Comparison of ENCODE assay signal across 2 cellular contexts in genomic region chr20:20201639-20202038, GRCh38.
TF ChIP-seq lines count a peak whose summit lies in the region.

No MANE protein-coding gene starts in this region.

TF ChIP-seq in HEK293, 187 proteins besides CTCF, POLR2A, EP300 and RAD21 (continued from another document):
- TF ChIP-seq ZBTB44 (tag by site-specific recombination; IDR thresholded peaks at IDR 0.05) (no peak), ZFHX2 (tag by site-specific recombination; conservative IDR thresholded peaks at IDR 0.05) (peak; percentile 46)

TF ChIP-seq in H1, 55 proteins besides CTCF, POLR2A, EP300 and RAD21 (continued from another document):
- TF ChIP-seq SIN3A (conservative IDR thresholded peaks at IDR 0.05 in 1 of 2, IDR thresholded peaks at IDR 0.05 in 1 of 2; ENCODE audit: low read depth in 1 of 2, low read length in 2 of 2) = no peak
- TF ChIP-seq KDM1A (IDR thresholded peaks at IDR 0.05; ENCODE audit: borderline replicate concordance, low read length) = no peak
- TF ChIP-seq BRCA1 (IDR thresholded peaks at IDR 0.05; ENCODE audit: low read depth, low read length) = no peak
- TF ChIP-seq KDM5A (IDR thresholded peaks at IDR 0.05; ENCODE audit: low read length) = no peak
- TF ChIP-seq ATF3 (IDR thresholded peaks at IDR 0.05; ENCODE audit: insufficient read depth, low read depth, low read length) = no peak
- TF ChIP-seq TAF7 (optimal IDR thresholded peaks at IDR 0.05; ENCODE audit: borderline replicate concordance, low read depth, low read length) = no peak
- no peak for TF ChIP-seq SIX5 (IDR thresholded peaks at IDR 0.05; ENCODE audit: low read depth, low read length)
- no peak for TF ChIP-seq CEBPB (IDR thresholded peaks at IDR 0.05; ENCODE audit: low read depth, low read length)
- no peak for TF ChIP-seq SP4 (IDR thresholded peaks at IDR 0.05; ENCODE audit: low read length)
- no peak for TF ChIP-seq YY1 (IDR thresholded peaks at IDR 0.05; ENCODE audit: low read depth, low read length)
